1 cellular context compared by ENCODE assay signal in genomic region chr4:94276204-94276603, GRCh38.
TF ChIP-seq lines count a peak whose summit lies in the region.

No MANE protein-coding gene starts in this region.

TF ChIP-seq in IMR-90, 13 proteins besides CTCF, POLR2A, EP300 and RAD21 (continued from another document):
- TF ChIP-seq RCOR1 (IDR thresholded peaks at IDR 0.05; ENCODE audit: insufficient replicate concordance, low read length), result no peak
